ENCODE assay signal across 8 cellular contexts in genomic region chr19:5803752-5804515, GRCh38. TPM values are rescaled to one million over a fixed set of nuclear protein-coding genes. Genes with fewer than 3 reads are reported as not detected.
DNase-seq lines count a peak whose midpoint lies in the region; ATAC-seq lines count a peak whose summit lies in the region.

No MANE protein-coding gene starts in this region.

- peak overlapping the region in 2 of 3 donors; percentile 29 to 30 for H3K4me3 ChIP-seq in skeletal muscle tissue (ENCODE audit: low read length in 3 of 3)

- H3K4me1 Mint-ChIP-seq in T-helper 2 cell treated with Interferon-gamma antibody and Interleukin-4, amounts not matched to agents 5 μg/mL and 100 μg/mL, for 36 hours (ENCODE audit: low read depth) = peaks cover 18% of the 10 kb centered on the region

- H3K4me3 Mint-ChIP-seq in T-helper 2 cell treated with Interferon-gamma antibody and Interleukin-4, amounts not matched to agents 5 μg/mL and 100 μg/mL, for 36 hours = peak overlapping the region; percentile 72

- H3K9me3 Mint-ChIP-seq in T-helper 2 cell treated with Interferon-gamma antibody and Interleukin-4, amounts not matched to agents 5 μg/mL and 100 μg/mL, for 36 hours = no peaks in the 10 kb centered on the region

- ATAC-seq in HG02623 (IDR thresholded peaks at IDR 0.05; ENCODE audit: unreplicated experiment) (peak; percentile 60), GM18517 (IDR thresholded peaks at IDR 0.05; ENCODE audit: unreplicated experiment) (no peak)

- H3K27ac Mint-ChIP-seq in T-helper 2 cell treated with Interferon-gamma antibody and Interleukin-4, amounts not matched to agents 5 μg/mL and 100 μg/mL, for 36 hours = peak overlapping the region; percentile 59

- peaks cover 4 to 7% (median 5%) of the 10 kb centered on the region in 3 donors for H3K4me1 ChIP-seq in skeletal muscle tissue (ENCODE audit: control insufficient read depth in 3 of 3, insufficient read depth in 3 of 3, low read length in 3 of 3)

- H3K9me3 ChIP-seq in skeletal muscle tissue (ENCODE audit: control insufficient read depth in 3 of 3, low read length in 3 of 3) = no peaks in the 10 kb centered on the region

- peaks cover 40% of the 10 kb centered on the region for H3K27me3 Mint-ChIP-seq in T-helper 2 cell treated with Interferon-gamma antibody and Interleukin-4, amounts not matched to agents 5 μg/mL and 100 μg/mL, for 36 hours (ENCODE audit: low read depth)

- H3K36me3 ChIP-seq in skeletal muscle tissue (ENCODE audit: control insufficient read depth in 3 of 3, insufficient read depth in 3 of 3, low read length in 3 of 3) = no peaks in the 10 kb centered on the region

- peak; percentile 90 for DNase-seq in ELR (ENCODE audit: low read depth)
- DNase-seq in NCI-H1930 (lab: John Stamatoyannopoulos, UW) = peak; percentile 71 to 83
- DNase-seq in T-helper 2 cell treated with Interferon-gamma antibody and Interleukin-4, amounts not matched to agents 5 μg/mL and 100 μg/mL, for 36 hours (ENCODE audit: low spot score) = peak; percentile 95
- DNase-seq in anterior cingulate cortex (lab: John Stamatoyannopoulos, UW) = peak in 32 of 58 donors; percentile 4 to 59 (median 26)
- DNase-seq in hypothalamus (lab: John Stamatoyannopoulos, UW) = peak in 35 of 51 donors; percentile 5 to 67 (median 39)

- H3K27me3 ChIP-seq in skeletal muscle tissue (ENCODE audit: control insufficient read depth in 3 of 3, insufficient read depth in 3 of 3, low read length in 3 of 3) = peaks cover 47 to 73% (median 65%) of the 10 kb centered on the region in 3 donors

- H3K36me3 Mint-ChIP-seq in T-helper 2 cell treated with Interferon-gamma antibody and Interleukin-4, amounts not matched to agents 5 μg/mL and 100 μg/mL, for 36 hours (ENCODE audit: low read depth) = no peaks in the 10 kb centered on the region

- peak overlapping the region in 1 of 3 donors; percentile 33 for H3K9ac ChIP-seq in skeletal muscle tissue (ENCODE audit: low read depth in 1 of 3, low read length in 3 of 3)

- no peak overlapping the region for H3K27ac ChIP-seq in skeletal muscle tissue (ENCODE audit: low read depth, low read length)

RNA-seq across cellular contexts. Expression of gene NRTN, which starts 0.9 kb away (rescaled TPM):
- total RNA-seq in skeletal muscle tissue = not detected

RNA-seq across cellular contexts. Expression of gene DUS3L, which starts 13.0 kb away (rescaled TPM):
- 15.7 TPM for total RNA-seq in skeletal muscle tissue

RNA-seq across cellular contexts. Expression of gene PRR22, which starts 19.4 kb away (rescaled TPM):
- total RNA-seq in skeletal muscle tissue = not detected

RNA-seq across cellular contexts. Expression of gene FUT6, which starts 35.6 kb away (rescaled TPM):
- not detected for total RNA-seq in skeletal muscle tissue

RNA-seq across cellular contexts. Expression of gene FUT3, which starts 47.3 kb away (rescaled TPM):
- total RNA-seq in skeletal muscle tissue = not detected

Comparison
In these comparisons a context has a peak if more than half of its experiments do, and no peak if none do; other contexts are left out.
1. DNase-seq: peak in every context shown above with its lines; median percentile 95 in T-helper 2 cell treated with Interferon-gamma antibody and Interleukin-4, amounts not matched to agents 5 μg/mL and 100 μg/mL, for 36 hours; 90 in ELR; 77 in NCI-H1930; 39 in hypothalamus; 26 in anterior cingulate cortex.